ENCODE assay signal across 15 cellular contexts in the genomic region with DNA sequence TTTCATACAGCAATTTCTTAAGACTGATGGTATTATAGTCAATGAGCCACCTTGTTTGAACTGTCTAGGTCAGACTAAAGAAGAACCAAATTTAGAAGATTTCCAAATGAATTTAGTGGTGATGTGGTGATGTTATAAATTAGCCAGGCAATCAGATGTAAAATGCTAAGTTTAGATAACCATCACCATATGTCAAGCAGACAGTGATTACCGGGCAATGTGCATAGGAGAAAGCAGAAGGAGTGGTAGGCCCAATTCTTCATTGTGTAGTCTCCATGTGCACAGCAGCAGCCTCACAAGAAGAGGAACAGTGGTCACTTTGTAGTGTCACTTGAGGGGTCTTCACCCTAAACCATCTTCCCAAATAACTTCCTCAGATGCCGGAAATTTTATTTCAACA.
A peak's percentile ranks its signal among the peaks of the same experiment; 100 is the strongest.
DNase-seq lines count a peak whose midpoint lies in the region; ATAC-seq and TF ChIP-seq lines count a peak whose summit lies in the region.
"Had no signal": no experiment of that assay in that cellular context is flagged by ENCODE, and none has a peak within 500 bp of the region (broad histone marks: within the 10 kb centered on the region; RNA-seq: fewer than 3 reads in every experiment).

No MANE protein-coding gene starts in this region.

- ATAC-seq in SK-N-SH treated with all-trans-retinoic acid at 6 μM for 48 hours: peak; percentile 58
- ATAC-seq in GM18505 (IDR thresholded peaks at IDR 0.05; ENCODE audit: unreplicated experiment): no peak
- no peak for ATAC-seq in stimulated activated naive B cell treated with anti-CD40 and anti-IgM and Interleukin-4, amounts not matched to agents 10 μg/mL and 1 μg/mL and 100 μg/mL, for 72 hours (replicated peaks)

- no peak for TF ChIP-seq POLR2A in GM18505 (IDR thresholded peaks at IDR 0.05; ENCODE audit: borderline replicate concordance, extremely low read depth, insufficient read depth, insufficient read length)

- H3K27me3 Mint-ChIP-seq in stimulated activated naive B cell treated with anti-CD40 and anti-IgM and Interleukin-4, amounts not matched to agents 10 μg/mL and 1 μg/mL and 100 μg/mL, for 72 hours: no peaks in the 10 kb centered on the region

- H3K9me3 Mint-ChIP-seq in stimulated activated naive B cell treated with anti-CD40 and anti-IgM and Interleukin-4, amounts not matched to agents 10 μg/mL and 1 μg/mL and 100 μg/mL, for 72 hours: peaks cover 7 to 9% of the 10 kb centered on the region in 2 donors
- H3K9me3 Mint-ChIP-seq: HFFc6 had no signal

- H3K4me3 Mint-ChIP-seq in stimulated activated naive B cell treated with anti-CD40 and anti-IgM and Interleukin-4, amounts not matched to agents 10 μg/mL and 1 μg/mL and 100 μg/mL, for 72 hours: no peak overlapping the region
- H3K4me3 Mint-ChIP-seq: CD4-positive, alpha-beta memory T cell; HFFc6 had no signal

- H3K36me3 Mint-ChIP-seq in stimulated activated naive B cell treated with anti-CD40 and anti-IgM and Interleukin-4, amounts not matched to agents 10 μg/mL and 1 μg/mL and 100 μg/mL, for 72 hours: no peaks in the 10 kb centered on the region
- H3K36me3 Mint-ChIP-seq: CD4-positive, alpha-beta memory T cell had no signal

- DNase-seq in DMS 273 treated with DMSO at 0.1 percent for 48 hours (lab: John Stamatoyannopoulos, UW) (peak; percentile 36), NCI-H1694 treated with DMSO at 0.1 percent for 48 hours (lab: John Stamatoyannopoulos, UW) (peak; percentile 5), DMS153 (lab: John Stamatoyannopoulos, UW) (no peak)
- no peak for DNase-seq in stimulated activated naive B cell treated with anti-CD40 and anti-IgM and Interleukin-4, amounts not matched to agents 10 μg/mL and 1 μg/mL and 100 μg/mL, for 72 hours
- DNase-seq: C1 segment of cervical spinal cord; Calu3; CD4-positive, alpha-beta memory T cell; COR-L47; DMS53; DMS79 treated with DMSO at 0.1 percent for 48 hours; GF-D8; GOT3; HFFc6 had no signal

- no peaks in the 10 kb centered on the region for H3K4me1 Mint-ChIP-seq in stimulated activated naive B cell treated with anti-CD40 and anti-IgM and Interleukin-4, amounts not matched to agents 10 μg/mL and 1 μg/mL and 100 μg/mL, for 72 hours
- H3K4me1 Mint-ChIP-seq: CD4-positive, alpha-beta memory T cell had no signal

- H3K27ac Mint-ChIP-seq in stimulated activated naive B cell treated with anti-CD40 and anti-IgM and Interleukin-4, amounts not matched to agents 10 μg/mL and 1 μg/mL and 100 μg/mL, for 72 hours: no peak overlapping the region
- H3K27ac Mint-ChIP-seq: CD4-positive, alpha-beta memory T cell; HFFc6 had no signal

TF ChIP-seq in SK-N-SH treated with all-trans-retinoic acid at 6 μM for 48 hours, 23 proteins besides CTCF, POLR2A, EP300 and RAD21:
- TF ChIP-seq, protein P1, sequence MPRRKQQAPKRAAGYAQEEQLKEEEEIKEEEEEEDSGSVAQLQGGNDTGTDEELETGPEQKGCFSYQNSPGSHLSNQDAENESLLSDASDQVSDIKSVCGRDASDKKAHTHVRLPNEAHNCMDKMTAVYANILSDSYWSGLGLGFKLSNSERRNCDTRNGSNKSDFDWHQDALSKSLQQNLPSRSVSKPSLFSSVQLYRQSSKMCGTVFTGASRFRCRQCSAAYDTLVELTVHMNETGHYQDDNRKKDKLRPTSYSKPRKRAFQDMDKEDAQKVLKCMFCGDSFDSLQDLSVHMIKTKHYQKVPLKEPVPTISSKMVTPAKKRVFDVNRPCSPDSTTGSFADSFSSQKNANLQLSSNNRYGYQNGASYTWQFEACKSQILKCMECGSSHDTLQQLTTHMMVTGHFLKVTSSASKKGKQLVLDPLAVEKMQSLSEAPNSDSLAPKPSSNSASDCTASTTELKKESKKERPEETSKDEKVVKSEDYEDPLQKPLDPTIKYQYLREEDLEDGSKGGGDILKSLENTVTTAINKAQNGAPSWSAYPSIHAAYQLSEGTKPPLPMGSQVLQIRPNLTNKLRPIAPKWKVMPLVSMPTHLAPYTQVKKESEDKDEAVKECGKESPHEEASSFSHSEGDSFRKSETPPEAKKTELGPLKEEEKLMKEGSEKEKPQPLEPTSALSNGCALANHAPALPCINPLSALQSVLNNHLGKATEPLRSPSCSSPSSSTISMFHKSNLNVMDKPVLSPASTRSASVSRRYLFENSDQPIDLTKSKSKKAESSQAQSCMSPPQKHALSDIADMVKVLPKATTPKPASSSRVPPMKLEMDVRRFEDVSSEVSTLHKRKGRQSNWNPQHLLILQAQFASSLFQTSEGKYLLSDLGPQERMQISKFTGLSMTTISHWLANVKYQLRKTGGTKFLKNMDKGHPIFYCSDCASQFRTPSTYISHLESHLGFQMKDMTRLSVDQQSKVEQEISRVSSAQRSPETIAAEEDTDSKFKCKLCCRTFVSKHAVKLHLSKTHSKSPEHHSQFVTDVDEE (CRISPR knock-in tag; IDR thresholded peaks at IDR 0.05): peak; percentile 47; the same call in 1 of the 2 replicates
- no peak for TF ChIP-seq ZFP30 (CRISPR knock-in tag; IDR thresholded peaks at IDR 0.05)
- no peak for TF ChIP-seq BACH2 (CRISPR knock-in tag; IDR thresholded peaks at IDR 0.05; ENCODE audit: borderline replicate concordance)
- no peak for TF ChIP-seq OSR1 (CRISPR knock-in tag; IDR thresholded peaks at IDR 0.05)
- no peak for TF ChIP-seq ZC3H10 (CRISPR knock-in tag; IDR thresholded peaks at IDR 0.05)
- no peak for TF ChIP-seq ARNTL (CRISPR knock-in tag; IDR thresholded peaks at IDR 0.05; ENCODE audit: borderline replicate concordance, low read depth)
- peak; percentile 73; the same call in 1 of the 2 replicates for TF ChIP-seq TCF4 (CRISPR knock-in tag; IDR thresholded peaks at IDR 0.05; ENCODE audit: borderline replicate concordance)
- TF ChIP-seq ZNF8 (CRISPR knock-in tag; IDR thresholded peaks at IDR 0.05): peak; percentile 48
TF ChIP-seq in SK-N-SH treated with all-trans-retinoic acid at 6 μM for 48 hours: peak in this region for 3.

Comparison
In these comparisons a context has a peak if more than half of its experiments do, and no peak if none do; other contexts are left out.
1. DNase-seq: peak in DMS 273 treated with DMSO at 0.1 percent for 48 hours (single experiment) and NCI-H1694 treated with DMSO at 0.1 percent for 48 hours (single experiment); none in DMS153 (single experiment) and stimulated activated naive B cell treated with anti-CD40 and anti-IgM and Interleukin-4, amounts not matched to agents 10 μg/mL and 1 μg/mL and 100 μg/mL, for 72 hours (single experiment).